19 cellular contexts compared by ENCODE assay signal in genomic region chr9:137379761-137380161, GRCh38.
"Had no signal": no experiment of that assay in that cellular context is flagged by ENCODE, and none has a peak within 500 bp of the region (broad histone marks: within the 10 kb centered on the region; RNA-seq: fewer than 3 reads in every experiment).

No MANE protein-coding gene starts in this region.

- DNase-seq: activated CD4-positive, alpha-beta T cell treated with anti-CD3 and anti-CD28 coated beads, Interleukin-2, amount 50 U/mL, for 1 hour; activated CD4-positive, CD25-positive, alpha-beta regulatory T cell treated with anti-CD3 and anti-CD28 coated beads, Interleukin-2, amount 50 U/mL, for 72 hours; activated CD8-positive, alpha-beta T cell treated with anti-CD3 and anti-CD28 coated beads, Interleukin-2, amount 10 ng/mL, durations not matched to agents 7 days and 5 days; activated naive CD4-positive, alpha-beta T cell; activated T-cell treated with anti-CD3 and anti-CD28 coated beads, Interleukin-2, amount 50 U/mL, for 1 hour; effector memory CD4-positive, alpha-beta T cell; glutamatergic neuron; hypothalamus; islet precursor cell; midbrain; stimulated activated CD4-positive, alpha-beta T cell treated with anti-CD3 and anti-CD28 coated beads, Interleukin-4, amount 100 ng/mL, for 24 hours; stimulated activated naive CD4-positive, alpha-beta T cell treated with Interleukin-2 at 50 U/mL for 16 hours; upper lobe of right lung had no signal

- H3K4me1 ChIP-seq: adrenal gland, upper lobe of right lung had no signal

- H3K27ac ChIP-seq: adrenal gland, neutrophil, upper lobe of right lung had no signal

- H3K36me3 ChIP-seq: adrenal gland, neutrophil, upper lobe of right lung had no signal

- H3K27me3 ChIP-seq: adrenal gland, neutrophil, upper lobe of right lung had no signal

- H3K9me3 ChIP-seq: adrenal gland, upper lobe of right lung had no signal

- ATAC-seq: activated CD8-positive, alpha-beta T cell treated with anti-CD3 and anti-CD28 coated beads, Interleukin-2, amount 10 ng/mL, durations not matched to agents 7 days and 5 days; esophagus mucosa; left colon; natural killer cell treated with Interleukin-12 subunit alpha and Interleukin-12 subunit beta and Interleukin-15 and Interleukin-18, amount 100 ng/mL, for 72 hours; SK-N-SH treated with all-trans-retinoic acid at 6 μM for 48 hours; upper lobe of right lung had no signal

- H3K4me3 ChIP-seq: adrenal gland, upper lobe of right lung had no signal
